In the genomic region with DNA sequence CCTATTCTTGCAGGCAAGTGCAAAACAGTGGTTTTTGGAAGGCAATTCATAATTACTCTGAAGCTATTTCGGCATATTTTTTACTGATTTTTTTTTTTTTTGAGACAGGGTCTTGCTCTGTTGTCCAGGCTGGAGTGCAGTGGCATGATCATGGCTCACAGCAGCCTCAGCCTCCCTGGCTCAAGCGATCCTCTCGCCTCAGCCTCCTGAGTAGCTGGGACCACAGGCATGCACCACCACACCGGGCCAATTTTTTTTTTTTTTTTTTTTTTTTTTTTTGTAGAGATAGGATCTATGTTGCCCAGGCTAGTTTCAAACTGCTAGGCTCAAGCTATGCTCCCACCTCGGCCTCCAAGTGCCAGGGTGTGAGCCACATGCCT, we compare ENCODE assay signal across 8 cellular contexts. TPM values are rescaled to one million over a fixed set of nuclear protein-coding genes. Genes with fewer than 3 reads are reported as not detected.
DNase-seq lines count a peak whose midpoint lies in the region; ATAC-seq and TF ChIP-seq lines count a peak whose summit lies in the region.
"Not testable (repeated sequence)": the region's sequence is repeated elsewhere in the genome, so short reads cannot be mapped to it uniquely, and the experiment has no call there.

No MANE protein-coding gene starts in this region.

- H3K27me3 ChIP-seq in AG04450 (ENCODE audit: control insufficient read depth, insufficient read depth, low read length); Peyer's patch; colonic mucosa; heart right ventricle; naive thymus-derived CD4-positive, alpha-beta T cell (ENCODE audit: control insufficient read depth in 2 of 2, insufficient read depth in 2 of 2, low read length in 2 of 2); spleen (replicated peaks in 1 of 7): not testable (repeated sequence)

- H3K27me3 Mint-ChIP-seq in activated T-helper 1 cell treated with anti-CD3 and anti-CD28 coated beads, Interleukin-12 subunit alpha, Interleukin-12 subunit beta, Interleukin-2, Interleukin-4 antibody, amounts not matched to agents 30 ng/mL and 10 ng/mL and 1 ng/mL, durations not matched to agents 14 hours and 24 hours and 36 hours (ENCODE audit: insufficient read depth); naive thymus-derived CD4-positive, alpha-beta T cell: not testable (repeated sequence)

- CTCF ChIA-PET in AG04450 (lab: Charles Lee) (interaction anchor here (0.6 to 3.4 kb wide), 8 partner anchors 8 to 739 kb away, joined by 3 to 24 read pairs (median 6); no protein-coding TSS in a partner anchor), HEK293 (lab: Yijun Ruan, JAX) (interaction anchor here (0.5 to 3.1 kb wide), 13 partner anchors 9 to 1315 kb away, joined by 3 to 13 read pairs (median 4); a partner anchor contains a TSS)
- CTCF ChIA-PET in naive thymus-derived CD4-positive, alpha-beta T cell (lab: Charles Lee) = interaction anchor here (0.6 to 2.0 kb wide), 7 partner anchors 11 to 220 kb away, joined by 3 to 12 read pairs (median 4); a partner anchor contains a TSS

- not testable (repeated sequence) for H3K4me1 ChIP-seq in HEK293 (ENCODE audit: control insufficient read depth, insufficient read depth, low read length); colonic mucosa
- H3K4me1 ChIP-seq in Peyer's patch = peaks cover 0 to 11% (median 5%) of the 10 kb centered on the region in 4 donors
- peaks cover 0 to 43% (median 37%) of the 10 kb centered on the region in 9 donors for H3K4me1 ChIP-seq in heart right ventricle
- peaks cover 24 to 26% of the 10 kb centered on the region in 2 donors for H3K4me1 ChIP-seq in naive thymus-derived CD4-positive, alpha-beta T cell (ENCODE audit: control insufficient read depth in 2 of 2, insufficient read depth in 2 of 2, low read length in 2 of 2)
- H3K4me1 ChIP-seq in spleen = peaks cover 20 to 47% (median 38%) of the 10 kb centered on the region in 6 donors

- POLR2A ChIA-PET in AG04450 (lab: Yijun Ruan, JAX) = interaction anchor here (0.9 to 2.0 kb wide), 6 partner anchors 12 to 206 kb away, joined by 3 to 10 read pairs (median 4); a partner anchor contains a TSS
- POLR2A ChIA-PET in HEK293 (lab: Yijun Ruan, JAX) = interaction anchor here (0.9 to 2.7 kb wide), 14 partner anchors 10 to 252 kb away, joined by 3 to 11 read pairs (median 5); a partner anchor contains a TSS
- POLR2A ChIA-PET in naive thymus-derived CD4-positive, alpha-beta T cell (lab: Charles Lee) = interaction anchor here (0.6 to 3.0 kb wide), 9 partner anchors 10 to 1064 kb away, joined by 3 to 11 read pairs (median 5); no protein-coding TSS in a partner anchor

- peak overlapping the region; percentile 41 to 86 for H3K9ac ChIP-seq in colonic mucosa (ENCODE audit: low read depth in 2 of 2, low read length in 2 of 2)

- intact Hi-C loops in activated T-helper 1 cell treated with anti-CD3 and anti-CD28 coated beads, Interleukin-12 subunit alpha, Interleukin-12 subunit beta, Interleukin-2, Interleukin-4 antibody, amounts not matched to agents 30 ng/mL and 10 ng/mL and 1 ng/mL, durations not matched to agents 14 hours and 24 hours and 36 hours (cut with micrococcal nuclease); colonic mucosa (cut with DNase I); heart right ventricle (cut with DNase I); naive thymus-derived CD4-positive, alpha-beta T cell (cut with micrococcal nuclease); spleen (cut with DNase I; ENCODE audit: low total_unique reads): not testable (repeated sequence)

- peaks cover 19 to 34% of the 10 kb centered on the region in 2 experiments for H3K36me3 ChIP-seq in HEK293 (ENCODE audit: control insufficient read depth in 2 of 2, insufficient read depth in 1 of 2, low read length in 2 of 2)
- peaks cover 0 to 28% (median 0%) of the 10 kb centered on the region in 3 donors for H3K36me3 ChIP-seq in Peyer's patch
- not testable (repeated sequence) for H3K36me3 ChIP-seq in colonic mucosa; naive thymus-derived CD4-positive, alpha-beta T cell (ENCODE audit: control insufficient read depth in 2 of 3, insufficient read depth in 3 of 3, low read length in 3 of 3)
- peaks cover 0 to 36% (median 15%) of the 10 kb centered on the region in 9 donors for H3K36me3 ChIP-seq in heart right ventricle
- H3K36me3 ChIP-seq in spleen = peaks cover 0 to 32% (median 19%) of the 10 kb centered on the region in 6 donors

- DNase-seq in AG04450 (ENCODE audit: low read depth, low spot score); Peyer's patch; activated T-helper 1 cell treated with anti-CD3 and anti-CD28 coated beads, Interleukin-12 subunit alpha, Interleukin-12 subunit beta, Interleukin-2, Interleukin-4 antibody, amounts not matched to agents 30 ng/mL and 10 ng/mL and 1 ng/mL, durations not matched to agents 14 hours and 24 hours and 36 hours (ENCODE audit: low spot score); colonic mucosa; heart right ventricle; naive thymus-derived CD4-positive, alpha-beta T cell; spleen: not testable (repeated sequence)

- ATAC-seq in heart right ventricle; naive thymus-derived CD4-positive, alpha-beta T cell: not testable (repeated sequence)

- H3K4me3 ChIP-seq in AG04450 (ENCODE audit: low read depth, low read length) (peak overlapping the region; percentile 44; the same call in 1 of the 2 replicates), HEK293 (ENCODE audit: low read depth, low read length) (peak overlapping the region; percentile 39), Peyer's patch (peak overlapping the region in 1 of 4 donors; percentile 83), colonic mucosa (peak overlapping the region; percentile 84), heart right ventricle (peak overlapping the region; percentile 12 to 99 (median 94)), spleen (peak overlapping the region in 6 of 8 donors; percentile 87 to 99 (median 94))
- peak overlapping the region; percentile 58 for H3K4me3 ChIP-seq in naive thymus-derived CD4-positive, alpha-beta T cell (ENCODE audit: low read length)

- not testable (repeated sequence) for H3K9me3 Mint-ChIP-seq in activated T-helper 1 cell treated with anti-CD3 and anti-CD28 coated beads, Interleukin-12 subunit alpha, Interleukin-12 subunit beta, Interleukin-2, Interleukin-4 antibody, amounts not matched to agents 30 ng/mL and 10 ng/mL and 1 ng/mL, durations not matched to agents 14 hours and 24 hours and 36 hours; naive thymus-derived CD4-positive, alpha-beta T cell

- peak overlapping the region; percentile 74 for H3K4me3 Mint-ChIP-seq in activated T-helper 1 cell treated with anti-CD3 and anti-CD28 coated beads, Interleukin-12 subunit alpha, Interleukin-12 subunit beta, Interleukin-2, Interleukin-4 antibody, amounts not matched to agents 30 ng/mL and 10 ng/mL and 1 ng/mL, durations not matched to agents 14 hours and 24 hours and 36 hours
- H3K4me3 Mint-ChIP-seq in naive thymus-derived CD4-positive, alpha-beta T cell = peak overlapping the region; percentile 74 to 97 (median 88)

- H3K4me1 Mint-ChIP-seq in activated T-helper 1 cell treated with anti-CD3 and anti-CD28 coated beads, Interleukin-12 subunit alpha, Interleukin-12 subunit beta, Interleukin-2, Interleukin-4 antibody, amounts not matched to agents 30 ng/mL and 10 ng/mL and 1 ng/mL, durations not matched to agents 14 hours and 24 hours and 36 hours (ENCODE audit: low read depth) = peaks cover 29% of the 10 kb centered on the region
- H3K4me1 Mint-ChIP-seq in naive thymus-derived CD4-positive, alpha-beta T cell = peaks cover 20 to 38% (median 32%) of the 10 kb centered on the region in 7 donors

- 89 to 94% methylated on average over 5 of the region's 5 CpGs for WGBS in heart right ventricle, 2 donors
- WGBS in spleen, 5 donors = 90 to 98% (median 93%) methylated on average over 5 of the region's 5 CpGs

- H3K9me3 ChIP-seq in AG04450 (ENCODE audit: control insufficient read depth, insufficient read depth, low read length); HEK293 (ENCODE audit: control insufficient read depth, insufficient read depth, low read depth, low read length); Peyer's patch; colonic mucosa; heart right ventricle; naive thymus-derived CD4-positive, alpha-beta T cell (ENCODE audit: control insufficient read depth in 2 of 3, low read length in 3 of 3); spleen: not testable (repeated sequence)

- H3K27ac Mint-ChIP-seq in activated T-helper 1 cell treated with anti-CD3 and anti-CD28 coated beads, Interleukin-12 subunit alpha, Interleukin-12 subunit beta, Interleukin-2, Interleukin-4 antibody, amounts not matched to agents 30 ng/mL and 10 ng/mL and 1 ng/mL, durations not matched to agents 14 hours and 24 hours and 36 hours = not testable (repeated sequence)
- H3K27ac Mint-ChIP-seq in naive thymus-derived CD4-positive, alpha-beta T cell = peak overlapping the region; percentile 82 to 95 (median 91)

- peaks cover 23% of the 10 kb centered on the region for H3K36me3 Mint-ChIP-seq in activated T-helper 1 cell treated with anti-CD3 and anti-CD28 coated beads, Interleukin-12 subunit alpha, Interleukin-12 subunit beta, Interleukin-2, Interleukin-4 antibody, amounts not matched to agents 30 ng/mL and 10 ng/mL and 1 ng/mL, durations not matched to agents 14 hours and 24 hours and 36 hours (ENCODE audit: low read depth)
- H3K36me3 Mint-ChIP-seq in naive thymus-derived CD4-positive, alpha-beta T cell = not testable (repeated sequence)

- TF ChIP-seq CTCF in AG04450 (IDR thresholded peaks at IDR 0.05; ENCODE audit: low read depth, low read length); HEK293 (tag by site-specific recombination; IDR thresholded peaks at IDR 0.05); Peyer's patch (IDR thresholded peaks at IDR 0.05); colonic mucosa (IDR thresholded peaks at IDR 0.05); heart right ventricle (IDR thresholded peaks at IDR 0.05); spleen (IDR thresholded peaks at IDR 0.05 in 8 of 11, conservative IDR thresholded peaks at IDR 0.05 in 3 of 11): not testable (repeated sequence)

- H3K27ac ChIP-seq in AG04450 (ENCODE audit: low read depth, low read length) (peak overlapping the region; percentile 72), HEK293 (ENCODE audit: extremely low read depth, low read depth, low read length) (peak overlapping the region; percentile 59), Peyer's patch (peak overlapping the region in 3 of 4 donors; percentile 90 to 100 (median 95)), colonic mucosa (peak overlapping the region; percentile 81), heart right ventricle (peak overlapping the region in 9 of 10 donors; percentile 76 to 98 (median 94)), spleen (peak overlapping the region; percentile 83 to 99 (median 95))
- H3K27ac ChIP-seq in naive thymus-derived CD4-positive, alpha-beta T cell (ENCODE audit: low read depth, low read length) = peak overlapping the region; percentile 91

- not testable (repeated sequence) for TF ChIP-seq POLR2A in Peyer's patch (IDR thresholded peaks at IDR 0.05); spleen (IDR thresholded peaks at IDR 0.05)

RNA-seq across cellular contexts. Expression of a gene that starts 0.8 kb away (rescaled TPM):
- polyA plus RNA-seq in AG04450 (2011; rRNA removed) (24.9 and 26.2 TPM in 2 replicates), heart right ventricle (1 to 10 TPM; 2.9 to 5.6 TPM), spleen (10 to 100 TPM; 10.9 to 17.7 (median 12.1) TPM)
- polyA minus RNA-seq in AG04450 (2011; rRNA and poly(A)+ RNA removed) = 47.5 and 52.4 TPM in 2 replicates
- total RNA-seq in Peyer's patch (100 to 1,000 TPM in 1 of 4 donors, 10 to 100 TPM in 3; 42.5 to 102 (median 49.5) TPM), colonic mucosa (10 to 100 TPM; 28.9 to 34.1 TPM), heart right ventricle (10 to 100 TPM; 32.7 to 57.6 (median 48.2) TPM), spleen (10 to 100 TPM; 62.3 to 91.3 (median 77.9) TPM)
- 51.3 and 51.4 TPM in 2 replicates for total RNA-seq in activated T-helper 1 cell treated with anti-CD3 and anti-CD28 coated beads, Interleukin-12 subunit alpha, Interleukin-12 subunit beta, Interleukin-2, Interleukin-4 antibody, amounts not matched to agents 30 ng/mL and 10 ng/mL and 1 ng/mL, durations not matched to agents 14 hours and 24 hours and 36 hours
- 100 to 1,000 TPM in 3 of 5 experiments, 10 to 100 TPM in 2; 85.0 to 146 (median 128) TPM for total RNA-seq in naive thymus-derived CD4-positive, alpha-beta T cell
- polyA plus RNA-seq in naive thymus-derived CD4-positive, alpha-beta T cell = 100 to 1,000 TPM in 1 of 2 donors, 10 to 100 TPM in 1; 70.9 to 100 TPM

RNA-seq across cellular contexts. Expression of a gene that starts 33.2 kb away (rescaled TPM):
- polyA plus RNA-seq in AG04450 (2011; rRNA removed) (24.2 and 31.8 TPM in 2 replicates), heart right ventricle (1 to 10 TPM; 7.8 to 8.0 TPM), spleen (10 to 100 TPM in 1 of 3 donors, 1 to 10 TPM in 2; 7.8 to 11.1 (median 8.3) TPM)
- polyA minus RNA-seq in AG04450 (2011; rRNA and poly(A)+ RNA removed) = 16.0 and 27.8 TPM in 2 replicates
- total RNA-seq in Peyer's patch (10 to 100 TPM; 30.2 to 54.6 (median 43.0) TPM), colonic mucosa (10 to 100 TPM; 26.3 to 26.4 TPM), heart right ventricle (10 to 100 TPM; 12.7 to 18.0 (median 14.7) TPM), spleen (10 to 100 TPM; 18.2 to 28.1 (median 20.9) TPM)
- 48.7 and 55.0 TPM in 2 replicates for total RNA-seq in activated T-helper 1 cell treated with anti-CD3 and anti-CD28 coated beads, Interleukin-12 subunit alpha, Interleukin-12 subunit beta, Interleukin-2, Interleukin-4 antibody, amounts not matched to agents 30 ng/mL and 10 ng/mL and 1 ng/mL, durations not matched to agents 14 hours and 24 hours and 36 hours
- 10 to 100 TPM; 20.8 to 34.0 (median 29.3) TPM for total RNA-seq in naive thymus-derived CD4-positive, alpha-beta T cell
- polyA plus RNA-seq in naive thymus-derived CD4-positive, alpha-beta T cell = 10 to 100 TPM; 11.9 to 17.7 TPM
